In genomic region chr22:45997077-45997774, GRCh38 we compare ENCODE assay signal across 8 cellular contexts.
DNase-seq lines count a peak whose midpoint lies in the region; ATAC-seq lines count a peak whose summit lies in the region.

No MANE protein-coding gene starts in this region.

- ATAC-seq in GM21529 (IDR thresholded peaks at IDR 0.05; ENCODE audit: unreplicated experiment) (no peak), GM19395 (IDR thresholded peaks at IDR 0.05; ENCODE audit: unreplicated experiment) (no peak)

- H3K4me3 ChIP-seq in skin epidermis: no peak overlapping the region

- peak; percentile 97 for DNase-seq in GM03348 (ENCODE audit: low spot score)
- peak; percentile 77 for DNase-seq in NCI-H510A (lab: John Stamatoyannopoulos, UW)
- DNase-seq in brain pericyte (ENCODE audit: low read depth, low spot score): peak; percentile 95
- peak; percentile 49 for DNase-seq in inferior parietal cortex (ENCODE audit: extremely low spot score)
- DNase-seq in T-helper 9 cell: no peak

- H3K27ac ChIP-seq in skin epidermis: peak overlapping the region in 20 of 21 experiments; percentile 54 to 95 (median 82)
